37 cellular contexts compared by ENCODE assay signal in genomic region chr10:30248728-30249127, GRCh38.
"Had no signal": no experiment of that assay in that cellular context is flagged by ENCODE, and none has a peak within 500 bp of the region (broad histone marks: within the 10 kb centered on the region; RNA-seq: fewer than 3 reads in every experiment).

No MANE protein-coding gene starts in this region.

- H3K36me3 Mint-ChIP-seq: activated naive CD4-positive, alpha-beta T cell treated with anti-CD3 and anti-CD28 coated beads, Interleukin-2, amount 50 U/mL, for 72 hours; brain had no signal

- H3K36me3 ChIP-seq: adrenal gland, ascending aorta, brain microvascular endothelial cell, breast epithelium, cardiac muscle cell had no signal

- H3K4me1 Mint-ChIP-seq: activated T-helper 17 cell treated with anti-CD3 and anti-CD28 coated beads, Interleukin-2, amount 50 U/mL, for 72 hours; brain had no signal

- H3K4me3 ChIP-seq: adrenal gland, ascending aorta, body of pancreas, breast epithelium, cardiac muscle cell had no signal

- H3K4me3 Mint-ChIP-seq: activated naive CD4-positive, alpha-beta T cell treated with anti-CD3 and anti-CD28 coated beads for 36 hours; activated naive CD4-positive, alpha-beta T cell treated with anti-CD3 and anti-CD28 coated beads, Interleukin-2, amount 10 ng/mL, durations not matched to agents 7 days and 5 days; activated naive CD4-positive, alpha-beta T cell treated with anti-CD3 and anti-CD28 coated beads, Interleukin-2, amount 50 U/mL, for 24 hours; activated naive CD8-positive, alpha-beta T cell; activated naive CD8-positive, alpha-beta T cell treated with anti-CD3 and anti-CD28 coated beads, Interleukin-2, amount 10 ng/mL, durations not matched to agents 7 days and 5 days; activated naive CD8-positive, alpha-beta T cell treated with anti-CD3 and anti-CD28 coated beads, Interleukin-2, amount 50 U/mL, for 24 hours; activated T-cell treated with anti-CD3 and anti-CD28 coated beads, Interleukin-2, amount 50 U/mL, for 24 hours; activated T-cell treated with anti-CD3 and anti-CD28 coated beads, Interleukin-2, amount 50 U/mL, for 4 hours; activated T-helper 1 cell treated with anti-CD3 and anti-CD28 coated beads, Interleukin-12 subunit alpha, Interleukin-12 subunit beta, Interleukin-2, Interleukin-4 antibody, amounts not matched to agents 30 ng/mL and 10 ng/mL and 1 ng/mL, durations not matched to agents 14 hours and 24 hours and 36 hours; activated T-helper 17 cell treated with anti-CD3 and anti-CD28 coated beads, Interleukin-2, amount 50 U/mL, for 72 hours; brain; central memory CD8-positive, alpha-beta T cell had no signal

- DNase-seq: activated effector memory CD4-positive, alpha-beta T cell treated with anti-CD3 and anti-CD28 coated beads, Interleukin-2, amount 50 U/mL, for 16 hours; activated effector memory CD4-positive, alpha-beta T cell treated with Interleukin-2 at 50 U/mL for 16 hours; activated gamma-delta T cell; activated gamma-delta T cell treated with Interleukin-2 at 50 U/mL for 16 hours; activated naive CD4-positive, alpha-beta T cell; activated naive CD4-positive, alpha-beta T cell treated with anti-CD3 and anti-CD28 coated beads for 36 hours; activated naive CD4-positive, alpha-beta T cell treated with anti-CD3 and anti-CD28 coated beads, Interleukin-2, amount 10 ng/mL, durations not matched to agents 7 days and 5 days; activated naive CD4-positive, alpha-beta T cell treated with anti-CD3 and anti-CD28 coated beads, Interleukin-2, amount 50 U/mL, for 16 hours; activated naive CD4-positive, alpha-beta T cell treated with Interleukin-2 at 50 U/mL for 16 hours; activated naive CD8-positive, alpha-beta T cell treated with anti-CD3 and anti-CD28 coated beads for 36 hours; activated naive CD8-positive, alpha-beta T cell treated with anti-CD3 and anti-CD28 coated beads, Interleukin-2, amount 10 ng/mL, durations not matched to agents 7 days and 5 days; activated naive CD8-positive, alpha-beta T cell treated with anti-CD3 and anti-CD28 coated beads, Interleukin-2, amount 50 U/mL, for 24 hours; activated T-cell treated with anti-CD3 and anti-CD28 coated beads, Interleukin-2, amount 50 U/mL, for 24 hours; activated T-cell treated with anti-CD3 and anti-CD28 coated beads, Interleukin-2, amount 50 U/mL, for 4 hours; activated T-cell treated with anti-CD3 and anti-CD28 coated beads, Interleukin-2, amount 50 U/mL, for 48 hours; activated T-cell treated with anti-CD3 and anti-CD28 coated beads, Interleukin-2, amount 50 U/mL, for 72 hours; adrenal gland; amniotic stem cell; amygdala; anterior cingulate cortex; aorta; body of pancreas; brain microvascular endothelial cell; caudate nucleus; central memory CD4-positive, alpha-beta T cell; cerebellar nuclear complex had no signal

- H3K27ac ChIP-seq: adrenal gland, ascending aorta, body of pancreas, brain microvascular endothelial cell, breast epithelium, cardiac muscle cell had no signal

- H3K27me3 ChIP-seq: adrenal gland, ascending aorta, body of pancreas, brain microvascular endothelial cell, breast epithelium, cardiac muscle cell had no signal

- H3K27ac Mint-ChIP-seq: activated naive CD4-positive, alpha-beta T cell treated with anti-CD3 and anti-CD28 coated beads for 36 hours; activated naive CD4-positive, alpha-beta T cell treated with anti-CD3 and anti-CD28 coated beads, Interleukin-2, amount 10 ng/mL, durations not matched to agents 7 days and 5 days; activated naive CD4-positive, alpha-beta T cell treated with anti-CD3 and anti-CD28 coated beads, Interleukin-2, amount 50 U/mL, for 24 hours; activated naive CD4-positive, alpha-beta T cell treated with anti-CD3 and anti-CD28 coated beads, Interleukin-2, amount 50 U/mL, for 72 hours; activated naive CD8-positive, alpha-beta T cell; activated naive CD8-positive, alpha-beta T cell treated with anti-CD3 and anti-CD28 coated beads for 36 hours; activated naive CD8-positive, alpha-beta T cell treated with anti-CD3 and anti-CD28 coated beads, Interleukin-2, amount 10 ng/mL, durations not matched to agents 7 days and 5 days; activated naive CD8-positive, alpha-beta T cell treated with anti-CD3 and anti-CD28 coated beads, Interleukin-2, amount 50 U/mL, for 24 hours; activated T-cell treated with anti-CD3 and anti-CD28 coated beads, Interleukin-2, amount 50 U/mL, for 24 hours; activated T-cell treated with anti-CD3 and anti-CD28 coated beads, Interleukin-2, amount 50 U/mL, for 72 hours; activated T-helper 1 cell treated with anti-CD3 and anti-CD28 coated beads, Interleukin-12 subunit alpha, Interleukin-12 subunit beta, Interleukin-2, Interleukin-4 antibody, amounts not matched to agents 30 ng/mL and 10 ng/mL and 1 ng/mL, durations not matched to agents 14 hours and 24 hours and 36 hours; activated T-helper 17 cell treated with anti-CD3 and anti-CD28 coated beads, Interleukin-2, amount 50 U/mL, for 72 hours; activated T-helper 2 cell treated with anti-CD3 and anti-CD28 coated beads, Interferon-gamma antibody, Interleukin-2, Interleukin-4, amounts not matched to agents 10 μg/mL and 5 μg/mL and 100 μg/mL, durations not matched to agents 14 hours and 24 hours and 36 hours; brain had no signal

- H3K9me3 ChIP-seq: ascending aorta, body of pancreas had no signal

- H3K27me3 Mint-ChIP-seq: activated naive CD4-positive, alpha-beta T cell treated with anti-CD3 and anti-CD28 coated beads, Interleukin-2, amount 10 ng/mL, durations not matched to agents 7 days and 5 days; activated T-cell treated with anti-CD3 and anti-CD28 coated beads, Interleukin-2, amount 50 U/mL, for 24 hours; activated T-helper 17 cell treated with anti-CD3 and anti-CD28 coated beads, Interleukin-2, amount 50 U/mL, for 72 hours had no signal

- ATAC-seq: activated naive CD4-positive, alpha-beta T cell treated with anti-CD3 and anti-CD28 coated beads, Interleukin-2, amount 50 U/mL, for 72 hours; activated naive CD8-positive, alpha-beta T cell treated with anti-CD3 and anti-CD28 coated beads, Interleukin-2, amount 50 U/mL, for 24 hours; activated T-cell treated with anti-CD3 and anti-CD28 coated beads, Interleukin-2, amount 50 U/mL, for 4 hours; activated T-cell treated with anti-CD3 and anti-CD28 coated beads, Interleukin-2, amount 50 U/mL, for 72 hours; activated T-helper 17 cell treated with anti-CD3 and anti-CD28 coated beads, Interleukin-2, amount 50 U/mL, for 72 hours; body of pancreas had no signal

- H3K4me1 ChIP-seq: adrenal gland, ascending aorta, body of pancreas, breast epithelium had no signal
